ENCODE assay signal across 6 cellular contexts in the genomic region with DNA sequence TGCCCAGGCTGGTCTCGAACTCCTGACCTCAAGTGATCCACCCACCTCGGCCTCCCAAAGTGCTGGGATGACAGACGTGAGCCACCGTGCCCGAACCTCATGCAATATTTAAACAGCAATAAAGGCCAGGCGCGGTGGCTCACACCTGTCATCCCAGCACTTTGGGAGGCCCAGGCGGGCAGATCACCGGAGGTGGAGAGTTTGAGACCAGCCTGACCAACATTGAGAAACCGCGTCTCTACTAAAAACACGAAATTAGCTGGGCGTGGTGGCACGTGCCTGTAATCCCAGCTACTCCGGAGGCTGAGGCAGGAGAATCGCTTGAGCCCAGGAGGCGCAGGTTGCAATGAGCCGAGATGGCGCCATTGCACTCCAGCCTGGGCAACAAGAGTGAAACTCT. TPM values are rescaled to one million over a fixed set of nuclear protein-coding genes. Genes with fewer than 3 reads are reported as not detected.
"Had no signal": no experiment of that assay in that cellular context is flagged by ENCODE, and none has a peak within 500 bp of the region (broad histone marks: within the 10 kb centered on the region; RNA-seq: fewer than 3 reads in every experiment).

No MANE protein-coding gene starts in this region.

RNA-seq across cellular contexts. Expression of a gene that starts 37.2 kb away (rescaled TPM):
- total RNA-seq: HT-29, MCF 10A, PC-3 had no signal

RNA-seq across cellular contexts. Expression of a gene that starts 40.7 kb away (rescaled TPM):
- total RNA-seq: LHCN-M2, MCF 10A, PC-3, Right ventricle myocardium inferior, SJCRH30 had no signal
